In the genomic region with DNA sequence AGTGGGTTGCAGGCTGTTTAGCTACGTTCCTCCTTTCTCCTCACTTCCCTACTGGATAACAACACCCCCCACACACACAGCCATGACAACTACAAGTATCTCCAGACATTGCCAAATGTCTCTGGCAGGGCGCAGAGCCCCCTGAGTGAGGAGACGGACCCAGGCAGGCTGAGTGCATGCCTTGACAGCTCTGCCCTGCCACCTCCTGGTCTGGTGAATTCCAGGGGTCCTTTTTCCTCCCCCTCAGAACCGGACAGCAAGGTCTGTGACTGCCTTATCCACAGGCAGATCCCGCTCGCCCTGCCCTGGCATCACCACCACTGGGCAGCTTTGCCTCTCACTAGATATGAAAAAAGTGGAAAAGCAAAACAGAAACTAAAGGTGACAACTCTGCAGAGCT, we compare ENCODE assay signal across 18 cellular contexts.
"Had no signal": no experiment of that assay in that cellular context is flagged by ENCODE, and none has a peak within 500 bp of the region (broad histone marks: within the 10 kb centered on the region; RNA-seq: fewer than 3 reads in every experiment).

No MANE protein-coding gene starts in this region.

- ATAC-seq: activated naive CD4-positive, alpha-beta T cell treated with anti-CD3 and anti-CD28 coated beads, Interleukin-2, amount 50 U/mL, for 72 hours; lower lobe of right lung had no signal

- H3K4me1 Mint-ChIP-seq: activated B cell treated with CpG ODN at 0.5 μM for 24 hours, mesothelial cell of epicardium had no signal

- DNase-seq: activated B cell treated with CpG ODN at 0.5 μM for 24 hours; activated CD4-positive, alpha-beta T cell treated with anti-CD3 and anti-CD28 coated beads for 4 hours; activated CD8-positive, alpha-beta memory T cell treated with anti-CD3 and anti-CD28 coated beads for 24 hours; activated CD8-positive, alpha-beta memory T cell treated with anti-CD3 and anti-CD28 coated beads, Interleukin-2, amount 50 U/mL, for 48 hours; activated gamma-delta T cell treated with Interleukin-2 at 50 U/mL for 16 hours; adrenal gland; dermis blood vessel endothelial cell; effector memory CD4-positive, alpha-beta T cell; lower lobe of right lung; sigmoid colon; stimulated activated CD4-positive, alpha-beta T cell treated with anti-CD3 and anti-CD28 coated beads, Interleukin-4, amount 100 ng/mL, for 24 hours; testis had no signal

- H3K4me1 ChIP-seq: adrenal gland, lower lobe of right lung, sigmoid colon, testis had no signal

- H3K4me3 ChIP-seq: adrenal gland, lower lobe of right lung, sigmoid colon, testis had no signal

- H3K27ac Mint-ChIP-seq: activated B cell treated with CpG ODN at 0.5 μM for 24 hours; activated naive CD4-positive, alpha-beta T cell treated with anti-CD3 and anti-CD28 coated beads, Interleukin-2, amount 50 U/mL, for 72 hours; mesothelial cell of epicardium; nephron; stimulated activated effector memory CD8-positive, alpha-beta T cell treated with anti-CD3 and anti-CD28 coated beads, Interleukin-12 subunit alpha, Interleukin-12 subunit beta, amount 100 ng/mL, for 72 hours; type B pancreatic cell had no signal

- H3K27me3 ChIP-seq: adrenal gland, sigmoid colon, testis had no signal

- H3K9me3 ChIP-seq: adrenal gland, lower lobe of right lung, sigmoid colon, testis had no signal

- H3K27ac ChIP-seq: adrenal gland, lower lobe of right lung, sigmoid colon, testis had no signal

- H3K36me3 Mint-ChIP-seq: activated naive CD4-positive, alpha-beta T cell treated with anti-CD3 and anti-CD28 coated beads, Interleukin-2, amount 50 U/mL, for 72 hours; mesothelial cell of epicardium; stimulated activated effector memory CD8-positive, alpha-beta T cell treated with anti-CD3 and anti-CD28 coated beads, Interleukin-12 subunit alpha, Interleukin-12 subunit beta, amount 100 ng/mL, for 72 hours had no signal

- H3K36me3 ChIP-seq: adrenal gland, lower lobe of right lung, sigmoid colon had no signal

- H3K4me3 Mint-ChIP-seq: activated B cell treated with CpG ODN at 0.5 μM for 24 hours; mesothelial cell of epicardium; nephron; stimulated activated effector memory CD8-positive, alpha-beta T cell treated with anti-CD3 and anti-CD28 coated beads, Interleukin-12 subunit alpha, Interleukin-12 subunit beta, amount 100 ng/mL, for 72 hours; T-helper 2 cell treated with Interferon-gamma antibody and Interleukin-4, amounts not matched to agents 5 μg/mL and 100 μg/mL, for 36 hours; type B pancreatic cell had no signal

- H3K27me3 Mint-ChIP-seq: activated B cell treated with CpG ODN at 0.5 μM for 24 hours had no signal

- H3K9me3 Mint-ChIP-seq: mesothelial cell of epicardium; stimulated activated effector memory CD8-positive, alpha-beta T cell treated with anti-CD3 and anti-CD28 coated beads, Interleukin-12 subunit alpha, Interleukin-12 subunit beta, amount 100 ng/mL, for 72 hours had no signal
